Comparison of ENCODE assay signal across 9 cellular contexts in genomic region chr14:102507891-102508312, GRCh38. TPM values are rescaled to one million over a fixed set of nuclear protein-coding genes. Genes with fewer than 3 reads are reported as not detected.
A peak's percentile ranks its signal among the peaks of the same experiment; 100 is the strongest.
DNase-seq lines count a peak whose midpoint lies in the region; ATAC-seq and TF ChIP-seq lines count a peak whose summit lies in the region.
"Had no signal": no experiment of that assay in that cellular context is flagged by ENCODE, and none has a peak within 500 bp of the region (broad histone marks: within the 10 kb centered on the region; RNA-seq: fewer than 3 reads in every experiment).

No MANE protein-coding gene starts in this region.

- no peak overlapping the region for H2BK5ac ChIP-seq in H9 (ENCODE audit: insufficient read length, low read length)

- H4K5ac ChIP-seq in H9 (ENCODE audit: insufficient read length, low read depth, low read length) = no peak overlapping the region

- H3K18ac ChIP-seq in H9 (ENCODE audit: insufficient read length, low read depth, low read length) = no peak overlapping the region

- H3K4me3 Mint-ChIP-seq in CD14-positive monocyte (no peak overlapping the region), H9 (peak overlapping the region; percentile 76 to 87), nephron (peak overlapping the region; percentile 83 to 88 (median 85))

- H2BK12ac ChIP-seq in H9 (ENCODE audit: insufficient read length, low read depth, low read length) = no peak overlapping the region

- no peaks in the 10 kb centered on the region for H3K79me1 ChIP-seq in H9 (ENCODE audit: insufficient read depth, low read depth, low read length, poor library complexity, severe bottlenecking)

- H4K8ac ChIP-seq in H9 (replicated peaks; ENCODE audit: insufficient read length, low read depth, low read length) = no peak overlapping the region

- no peak overlapping the region for H3K56ac ChIP-seq in H9 (ENCODE audit: insufficient read length, low read depth, low read length)

- no peaks in the 10 kb centered on the region for H3K9me3 ChIP-seq in H9 (ENCODE audit: control insufficient read depth, low read depth, low read length)

- no peaks in the 10 kb centered on the region for H3K79me2 ChIP-seq in H9 (ENCODE audit: insufficient read depth, low read length)

- no peak overlapping the region for H2BK120ac ChIP-seq in H9 (ENCODE audit: low read depth, low read length, poor library complexity, severe bottlenecking)

- no peak overlapping the region for H3K4ac ChIP-seq in H9 (ENCODE audit: low read depth, low read length)

- peaks cover 0 to 3% (median 2%) of the 10 kb centered on the region in 7 donors for H3K9me3 Mint-ChIP-seq in CD14-positive monocyte
- H3K9me3 Mint-ChIP-seq in H9 = no peaks in the 10 kb centered on the region
- H3K9me3 Mint-ChIP-seq in nephron = no peaks in the 10 kb centered on the region

- peaks cover 2 to 10% (median 4%) of the 10 kb centered on the region in 3 donors for H3K27me3 Mint-ChIP-seq in CD14-positive monocyte (ENCODE audit: low read depth in 3 of 3)
- no peaks in the 10 kb centered on the region for H3K27me3 Mint-ChIP-seq in H9 (ENCODE audit: low read depth)
- H3K27me3 Mint-ChIP-seq in nephron (ENCODE audit: low read depth) = no peaks in the 10 kb centered on the region

- H2AFZ ChIP-seq in H9 (ENCODE audit: low read length) = no peak overlapping the region

- no peak overlapping the region for H2AK5ac ChIP-seq in H9 (ENCODE audit: insufficient read length, low read length)

- H2BK15ac ChIP-seq in H9 (ENCODE audit: low read depth, low read length) = no peak overlapping the region

- no peak for ATAC-seq in GM18502 (IDR thresholded peaks at IDR 0.05; ENCODE audit: poor library complexity, unreplicated experiment)

- peaks cover 12% of the 10 kb centered on the region for H3K23me2 ChIP-seq in H9 (ENCODE audit: insufficient read length, low read depth, low read length, poor library complexity, severe bottlenecking)

- H3K14ac ChIP-seq in H9 (ENCODE audit: insufficient read depth, low read length) = no peak overlapping the region

- no peak for TF ChIP-seq CTCF in CD14-positive monocyte (IDR thresholded peaks at IDR 0.05)
- TF ChIP-seq CTCF in H9 (conservative IDR thresholded peaks at IDR 0.05) = peak; percentile 29; the same call in 1 of the 3 replicates
- peak; percentile 9 for TF ChIP-seq CTCF in choroid plexus epithelial cell (conservative IDR thresholded peaks at IDR 0.05; ENCODE audit: low read depth, low read length)
- TF ChIP-seq CTCF in nephron (IDR thresholded peaks at IDR 0.05; ENCODE audit: unreplicated experiment in 3 of 3) = no peak

- no peak overlapping the region for H3K9ac ChIP-seq in H9 (ENCODE audit: extremely low read depth, insufficient read length, low read length)

- H3K27ac Mint-ChIP-seq in CD14-positive monocyte (peak overlapping the region in 5 of 7 donors; percentile 62 to 84 (median 68)), H9 (peak overlapping the region in 1 of 3 experiments; percentile 7; a peak in 1 of 7 replicates), nephron (peak overlapping the region in 1 of 3 experiments; percentile 6)

- no CpG with 5 or more reads among the region's 16 CpGs for WGBS in H9 (ENCODE audit: extremely low coverage, insufficient read length, low lambda C conversion rate)

- H3K4me1 Mint-ChIP-seq in CD14-positive monocyte (peaks cover 23% of the 10 kb centered on the region), H9 (peaks cover 15 to 21% of the 10 kb centered on the region in 2 experiments), nephron (no peaks in the 10 kb centered on the region)

- DNase-seq in CD14-positive monocyte (ENCODE audit: low spot score) (no peak), H9 (peak; percentile 43), choroid plexus epithelial cell (ENCODE audit: low read depth) (no peak), NCI-H226 (no peak), cortex of kidney (lab: John Stamatoyannopoulos, UW) (no peak), superior temporal gyrus (ENCODE audit: extremely low spot score) (no peak)
- DNase-seq: activated CD4-positive, alpha-beta T cell treated with anti-CD3 and anti-CD28 coated beads for 48 hours had no signal

- H4K91ac ChIP-seq in H9 (ENCODE audit: insufficient read length, low read depth, low read length) = no peak overlapping the region

- no peaks in the 10 kb centered on the region; the same call in 1 of the 2 replicates for H3K4me1 ChIP-seq in H9 (ENCODE audit: insufficient read depth, low read length)

- H3K4me3 ChIP-seq in choroid plexus epithelial cell (ENCODE audit: low read depth, low read length) = no peak overlapping the region

- no peak overlapping the region for H3K27ac ChIP-seq in H9 (ENCODE audit: insufficient read length, low read depth, low read length)

- H3T11ph ChIP-seq in H9 (ENCODE audit: low read length) = no peak overlapping the region

- no peak overlapping the region for H3K4me2 ChIP-seq in H9 (ENCODE audit: insufficient read depth, insufficient read length, low read length)

- H3K23ac ChIP-seq in H9 (ENCODE audit: insufficient read length, low read depth, low read length) = no peak overlapping the region

- H3K27me3 ChIP-seq in H9 (ENCODE audit: insufficient read depth, low read length) = no peaks in the 10 kb centered on the region

- H3K36me3 Mint-ChIP-seq in CD14-positive monocyte = peaks cover 2 to 10% of the 10 kb centered on the region in 2 donors
- peaks cover 6 to 15% (median 10%) of the 10 kb centered on the region in 3 experiments; a peak in 5 of 7 replicates for H3K36me3 Mint-ChIP-seq in H9 (ENCODE audit: insufficient read depth in 1 of 3, low read depth in 3 of 3)
- H3K36me3 Mint-ChIP-seq in nephron (ENCODE audit: low read depth) = no peaks in the 10 kb centered on the region

- no peak overlapping the region for H2BK20ac ChIP-seq in H9 (ENCODE audit: low read depth, low read length, poor library complexity, severe bottlenecking)

- peaks cover 2% of the 10 kb centered on the region for H4K20me1 ChIP-seq in H9 (ENCODE audit: control insufficient read depth, insufficient read depth, insufficient read length)

- intact Hi-C loops in CD14-positive monocyte (cut with micrococcal nuclease) = loop anchor here in 1 of 2 donors (10.0 kb wide), 1 partner anchor 143 kb away; the partner anchor contains the start of genes CINP and TECPR2

RNA-seq across cellular contexts. Expression of gene ANKRD9, which starts 1.7 kb away (rescaled TPM):
- under 1 TPM; 0.43 to 0.83 TPM for polyA plus RNA-seq in CD14-positive monocyte
- 29.0 and 29.8 TPM in 2 replicates for total RNA-seq in H9 (2021)

Comparison
In these comparisons a context has a peak if more than half of its experiments do, and no peak if none do; other contexts are left out.
1. H3K4me3 Mint-ChIP-seq: peak in H9 (2 of 2) and nephron (3 of 3); none in CD14-positive monocyte (0 of 2).
2. CTCF ChIP-seq: peak in H9 (single experiment) and choroid plexus epithelial cell (single experiment); none in CD14-positive monocyte (single experiment) and nephron (0 of 3).